Comparison of ENCODE assay signal across 17 cellular contexts in the genomic region with DNA sequence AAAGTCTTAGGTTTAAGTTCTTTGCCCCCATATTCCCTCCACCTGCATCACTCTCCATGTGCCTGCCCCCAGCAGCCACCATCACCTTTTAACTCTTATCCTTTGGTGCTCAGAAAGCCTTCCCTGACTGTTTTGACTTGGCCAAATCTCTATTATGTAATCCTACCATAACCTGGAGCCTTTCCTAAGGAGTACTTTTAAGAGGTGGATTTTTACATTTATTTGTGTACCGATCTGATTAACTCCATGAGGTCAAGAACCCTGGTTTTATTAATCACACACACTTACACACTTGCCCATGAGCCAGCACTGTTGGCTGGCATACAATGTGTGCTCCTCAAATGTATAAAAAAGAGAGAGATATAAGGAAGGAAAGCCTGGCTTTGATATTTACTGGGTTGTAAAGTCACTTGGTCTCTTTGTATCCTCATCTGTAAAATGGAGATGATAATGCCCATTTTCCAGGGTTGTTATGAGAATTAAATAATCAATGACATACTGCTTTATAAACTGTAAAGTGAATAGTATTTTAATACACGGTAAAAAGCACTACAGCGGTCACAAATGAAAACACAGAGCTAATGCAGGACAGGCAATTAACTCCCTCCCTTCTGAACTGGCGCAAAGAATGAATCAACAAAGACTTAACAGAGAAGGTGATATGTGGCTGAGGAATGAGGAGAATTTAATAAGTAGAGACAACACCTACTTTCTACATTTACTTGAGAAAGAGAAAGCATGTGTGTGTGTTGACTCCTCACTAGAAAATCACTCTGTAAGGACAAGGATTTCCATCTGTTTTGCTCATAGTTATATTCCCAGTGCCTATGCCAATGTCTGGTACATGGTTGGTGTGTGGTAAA. TPM values are rescaled to one million over a fixed set of nuclear protein-coding genes. Genes with fewer than 3 reads are reported as not detected.
A peak's percentile ranks its signal among the peaks of the same experiment; 100 is the strongest.
DNase-seq lines count a peak whose midpoint lies in the region; ATAC-seq and TF ChIP-seq lines count a peak whose summit lies in the region.
"Had no signal": no experiment of that assay in that cellular context is flagged by ENCODE, and none has a peak within 500 bp of the region (broad histone marks: within the 10 kb centered on the region; RNA-seq: fewer than 3 reads in every experiment).

No MANE protein-coding gene starts in this region.

- WGBS in stomach, 5 donors = 27 to 48% (median 36%) methylated on average over 4 of the region's 4 CpGs

- no peaks in the 10 kb centered on the region for H3K27me3 ChIP-seq in left lung
- no peaks in the 10 kb centered on the region for H3K27me3 ChIP-seq in stomach

- H3K4me3 ChIP-seq in LNCaP clone FGC (ENCODE audit: low read depth, low read length) (no peak overlapping the region), left lung (no peak overlapping the region), stomach (no peak overlapping the region)

- H3K36me3 ChIP-seq in left lung (peaks cover 0 to 6% of the 10 kb centered on the region in 2 donors), stomach (peaks cover 0 to 9% (median 3%) of the 10 kb centered on the region in 4 donors)

- H3K27ac ChIP-seq in angular gyrus (ENCODE audit: low read depth, low read length) = peak overlapping the region; percentile 17
- H3K27ac ChIP-seq in left lung = peak overlapping the region; percentile 21 to 30
- H3K27ac ChIP-seq in stomach = peak overlapping the region in 3 of 5 donors; percentile 2 to 57 (median 30)

- H3K4me1 ChIP-seq in left lung = no peaks in the 10 kb centered on the region
- H3K4me1 ChIP-seq in stomach = peaks cover 0 to 17% (median 8%) of the 10 kb centered on the region in 4 donors

- no peak for TF ChIP-seq POLR2A in stomach (IDR thresholded peaks at IDR 0.05)

- peak; percentile 60 for ATAC-seq in left lung
- ATAC-seq: CD8-positive, alpha-beta T cell had no signal

- peak; percentile 98 for DNase-seq in LNCaP clone FGC (ENCODE audit: low read depth)
- DNase-seq in left lung = no peak
- peak; percentile 67 for DNase-seq in stomach
- no peak for DNase-seq in activated gamma-delta T cell treated with Interleukin-2 at 50 U/mL for 16 hours
- DNase-seq in central memory CD4-positive, alpha-beta T cell = no peak
- DNase-seq in SKM-1 treated with dmso at 0.1 percent for 144 hours (lab: John Stamatoyannopoulos, UW; ENCODE audit: unreplicated experiment) = no peak
- no peak for DNase-seq in NCI-H1417 (lab: John Stamatoyannopoulos, UW)
- DNase-seq: CD8-positive, alpha-beta T cell; H7; KG1; NCI-H1105; NCI-H187 treated with DMSO at 0.1 percent for 48 hours; NCI-H524 treated with DMSO at 0.1 percent for 48 hours had no signal

- H3K9me3 ChIP-seq in left lung (no peaks in the 10 kb centered on the region), stomach (no peaks in the 10 kb centered on the region)

- TF ChIP-seq EP300 in stomach (IDR thresholded peaks at IDR 0.05) = no peak

- intact Hi-C loops in left lung (cut with DNase I) = no loop called here
- intact Hi-C loops in stomach (cut with DNase I; ENCODE audit: low total_unique reads) = no loop called here

- TF ChIP-seq CTCF in LNCaP clone FGC (IDR thresholded peaks at IDR 0.05; ENCODE audit: control insufficient read depth, extremely low read depth, insufficient read depth) (no peak), left lung (IDR thresholded peaks at IDR 0.05) (no peak), stomach (IDR thresholded peaks at IDR 0.05) (no peak)

RNA-seq across cellular contexts. Expression of gene ATP13A4, which starts 45.4 kb away (rescaled TPM):
- 100 to 1,000 TPM in 1 of 2 donors, 10 to 100 TPM in 1; 74.1 to 262 TPM for total RNA-seq in left lung
- total RNA-seq in stomach = 10 to 100 TPM; 12.3 to 42.6 (median 33.0) TPM
- polyA plus RNA-seq in stomach = 10 to 100 TPM in 1 of 3 donors, 1 to 10 TPM in 1, under 1 TPM in 1; 0.46 to 13.1 (median 2.8) TPM
- total RNA-seq: Daoy, MCF 10A, SK-MEL-5 had no signal

Comparison
In these comparisons a context has a peak if more than half of its experiments do, and no peak if none do; other contexts are left out.
1. DNase-seq: peak in LNCaP clone FGC (single experiment) and stomach (single experiment); none in left lung (0 of 2), activated gamma-delta T cell treated with Interleukin-2 at 50 U/mL for 16 hours (single experiment), central memory CD4-positive, alpha-beta T cell (single experiment), SKM-1 treated with dmso at 0.1 percent for 144 hours (single experiment) and NCI-H1417 (0 of 3).
2. Peak in every context shown above with its lines, with median percentiles within 50 percentile points of each other: H3K27ac ChIP-seq.